18 cellular contexts compared by ENCODE assay signal in the genomic region with DNA sequence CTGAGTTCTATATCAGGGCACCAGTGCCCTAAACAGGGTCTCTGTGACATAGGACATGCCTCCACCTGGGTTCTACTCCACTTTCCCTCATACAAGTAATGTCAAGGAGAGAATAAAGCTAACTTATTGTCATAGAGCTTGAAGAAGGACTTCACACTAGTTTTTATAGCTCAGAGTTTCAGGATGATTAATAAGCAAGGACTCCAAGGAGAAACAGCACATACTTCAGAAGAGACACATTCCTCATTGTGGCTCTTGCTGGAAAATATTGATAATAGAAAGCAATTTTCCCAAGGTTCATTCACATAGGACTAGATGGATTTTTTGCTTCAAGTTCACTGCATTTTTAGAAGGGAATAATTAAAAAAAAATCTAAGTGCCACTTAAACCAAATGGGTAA.
"Had no signal": no experiment of that assay in that cellular context is flagged by ENCODE, and none has a peak within 500 bp of the region (broad histone marks: within the 10 kb centered on the region; RNA-seq: fewer than 3 reads in every experiment).

No MANE protein-coding gene starts in this region.

- H3K9me3 Mint-ChIP-seq: activated naive CD8-positive, alpha-beta T cell treated with anti-CD3 and anti-CD28 coated beads for 36 hours had no signal

- H3K9me3 ChIP-seq: gastroesophageal sphincter, right atrium auricular region, testis had no signal

- H3K4me3 Mint-ChIP-seq: activated naive CD8-positive, alpha-beta T cell treated with anti-CD3 and anti-CD28 coated beads for 36 hours; activated T-cell treated with anti-CD3 and anti-CD28 coated beads, Interleukin-2, amount 50 U/mL, for 4 hours; naive thymus-derived CD4-positive, alpha-beta T cell; stimulated activated naive CD8-positive, alpha-beta T cell treated with anti-CD3 and anti-CD28 coated beads, Interleukin-15, Interleukin-2, amounts not matched to agents 100 ng/mL and 50 ng/mL, for 24 hours had no signal

- H3K36me3 ChIP-seq: gastroesophageal sphincter, right atrium auricular region had no signal

- H3K27me3 ChIP-seq: gastroesophageal sphincter, right atrium auricular region, testis had no signal

- H3K27ac Mint-ChIP-seq: activated naive CD8-positive, alpha-beta T cell treated with anti-CD3 and anti-CD28 coated beads for 36 hours; naive thymus-derived CD4-positive, alpha-beta T cell; stimulated activated naive CD8-positive, alpha-beta T cell treated with anti-CD3 and anti-CD28 coated beads, Interleukin-15, Interleukin-2, amounts not matched to agents 100 ng/mL and 50 ng/mL, for 24 hours had no signal

- ATAC-seq: activated T-cell treated with anti-CD3 and anti-CD28 coated beads, Interleukin-2, amount 50 U/mL, for 4 hours; gastroesophageal sphincter; naive thymus-derived CD4-positive, alpha-beta T cell had no signal

- H3K4me3 ChIP-seq: gastroesophageal sphincter, right atrium auricular region, testis had no signal

- H3K36me3 Mint-ChIP-seq: activated naive CD8-positive, alpha-beta T cell treated with anti-CD3 and anti-CD28 coated beads for 36 hours; naive thymus-derived CD4-positive, alpha-beta T cell had no signal

- H3K4me1 Mint-ChIP-seq: activated naive CD8-positive, alpha-beta T cell treated with anti-CD3 and anti-CD28 coated beads for 36 hours; naive thymus-derived CD4-positive, alpha-beta T cell had no signal

- H3K27ac ChIP-seq: right atrium auricular region, testis had no signal

- H3K4me1 ChIP-seq: right atrium auricular region, testis had no signal

- DNase-seq: activated CD4-positive, alpha-beta T cell treated with anti-CD3 and anti-CD28 coated beads, Interleukin-2, amount 50 U/mL, for 48 hours; activated CD4-positive, CD25-positive, alpha-beta regulatory T cell treated with anti-CD3 and anti-CD28 coated beads, Interleukin-2, amount 50 U/mL, for 72 hours; activated gamma-delta T cell; activated naive CD8-positive, alpha-beta T cell treated with anti-CD3 and anti-CD28 coated beads for 36 hours; activated T-cell treated with anti-CD3 and anti-CD28 coated beads, Interleukin-2, amount 50 U/mL, for 4 hours; anterior cingulate cortex; caudate nucleus; cortex of kidney; effector CD8-positive, alpha-beta T cell; kidney; midbrain; naive thymus-derived CD4-positive, alpha-beta T cell; posterior cingulate gyrus; stimulated activated CD4-positive, alpha-beta T cell treated with anti-CD3 and anti-CD28 coated beads, Interleukin-12 subunit alpha, Interleukin-12 subunit beta, amount 100 ng/mL, for 4 hours; testis had no signal
